ENCODE assay signal across 9 cellular contexts in genomic region chr5:148910686-148911361, GRCh38.
DNase-seq lines count a peak whose midpoint lies in the region; ATAC-seq, FAIRE-seq and TF ChIP-seq lines count a peak whose summit lies in the region.
"Had no signal": no experiment of that assay in that cellular context is flagged by ENCODE, and none has a peak within 500 bp of the region (broad histone marks: within the 10 kb centered on the region; RNA-seq: fewer than 3 reads in every experiment).

No MANE protein-coding gene starts in this region.

- peaks cover 0 to 18% of the 10 kb centered on the region in 2 experiments; a peak in 1 of 4 replicates for H3K79me1 ChIP-seq in IMR-90 (ENCODE audit: low read depth in 1 of 2, low read length in 2 of 2)

- peak overlapping the region; percentile 81 for H2AK5ac ChIP-seq in IMR-90 (ENCODE audit: low read depth, low read length)

- H3K14ac ChIP-seq in IMR-90 (replicated peaks; ENCODE audit: low read depth, low read length): peak overlapping the region; percentile 95

- TF ChIP-seq RAD21 in IMR-90 (IDR thresholded peaks at IDR 0.05; ENCODE audit: low read length): no peak

- H4K20me1 ChIP-seq in IMR-90 (ENCODE audit: insufficient read depth, low read length) (no peaks in the 10 kb centered on the region), keratinocyte (ENCODE audit: control insufficient read depth, extremely low read depth, insufficient read depth, low read length) (no peaks in the 10 kb centered on the region)

- WGBS in IMR-90 (ENCODE audit: extremely low coverage in 2 of 2, insufficient read length in 1 of 2), 2 experiments: no CpG with 5 or more reads among the region's 8 CpGs

- H2BK15ac ChIP-seq in IMR-90 (ENCODE audit: low read depth, low read length): peak overlapping the region; percentile 52; the same call in 2 of the 3 replicates

- POLR2A ChIA-PET in IMR-90 (lab: Charles Lee; ENCODE audit: unreplicated experiment): no interaction called here

- H3K36me3 ChIP-seq in IMR-90 (ENCODE audit: control insufficient read depth, insufficient read depth, low read length) (no peaks in the 10 kb centered on the region), keratinocyte (ENCODE audit: control insufficient read depth in 2 of 2, extremely low read depth in 1 of 2, insufficient read depth in 2 of 2, low read length in 2 of 2) (no peaks in the 10 kb centered on the region)

- dilution Hi-C loops in IMR-90 (cut with HindIII; ENCODE audit: low sequenced_read_pairs, unreplicated experiment): no loop called here
- dilution Hi-C loops in keratinocyte (cut with MboI; ENCODE audit: extremely low pct_ligation_motif_present, low sequenced_read_pairs): no loop called here

- peak overlapping the region; percentile 89 for H4K91ac ChIP-seq in IMR-90 (ENCODE audit: insufficient read depth, low read depth, low read length)

- no peak for TF ChIP-seq POLR2A in IMR-90 (IDR thresholded peaks at IDR 0.05; ENCODE audit: low read depth, low read length)

- peak overlapping the region; percentile 44 for H3K23ac ChIP-seq in IMR-90 (ENCODE audit: low read depth, low read length)

- H3K56ac ChIP-seq in IMR-90 (ENCODE audit: extremely low read depth, insufficient read depth, low read length): no peak overlapping the region

- peak overlapping the region; percentile 94 for H2BK120ac ChIP-seq in IMR-90 (ENCODE audit: low read depth, low read length)

- H4K5ac ChIP-seq in IMR-90 (ENCODE audit: low read depth, low read length): peak overlapping the region; percentile 73

- H3K4me3 ChIP-seq in IMR-90 (ENCODE audit: insufficient read depth, low read depth, low read length) (no peak overlapping the region), keratinocyte (ENCODE audit: control insufficient read depth in 2 of 3, extremely low read depth in 1 of 3, insufficient read depth in 2 of 3, low read depth in 1 of 3, low read length in 3 of 3) (no peak overlapping the region)

- H3K9ac ChIP-seq in IMR-90 (ENCODE audit: low read depth, low read length): no peak overlapping the region
- peak overlapping the region; percentile 85 for H3K9ac ChIP-seq in keratinocyte (ENCODE audit: control insufficient read depth, extremely low read depth, insufficient read depth, low read length)

- H3K27me3 ChIP-seq in IMR-90 (ENCODE audit: control insufficient read depth, insufficient read depth, low read length) (no peaks in the 10 kb centered on the region), keratinocyte (ENCODE audit: control insufficient read depth, extremely low read depth, insufficient read depth, low read length) (no peaks in the 10 kb centered on the region)

- H3K9me1 ChIP-seq in IMR-90 (ENCODE audit: insufficient read depth, low read length) (peaks cover 53% of the 10 kb centered on the region), keratinocyte (ENCODE audit: control insufficient read depth, extremely low read depth, insufficient read depth, low read length) (peaks cover 3% of the 10 kb centered on the region)

- BruUV-seq in IMR-90 (replicated peaks; lab: Mats Ljungman, UMichigan): no TSS peak

- TF ChIP-seq CTCF in IMR-90 (conservative IDR thresholded peaks at IDR 0.05; ENCODE audit: low read depth, low read length): no peak
- TF ChIP-seq CTCF in keratinocyte (optimal IDR thresholded peaks at IDR 0.05 in 1 of 3, IDR thresholded peaks at IDR 0.05 in 1 of 3, conservative IDR thresholded peaks at IDR 0.05 in 1 of 3; ENCODE audit: extremely low read depth in 1 of 3, insufficient read depth in 2 of 3, low read length in 3 of 3): no peak

- peak overlapping the region; percentile 21 for H3K27ac ChIP-seq in IMR-90 (ENCODE audit: insufficient read depth, low read length)
- peak overlapping the region; percentile 99 for H3K27ac ChIP-seq in keratinocyte (ENCODE audit: control insufficient read depth, insufficient read depth, low read length)

- peak overlapping the region; percentile 90 for H2BK20ac ChIP-seq in IMR-90 (ENCODE audit: low read depth, low read length)

- peak overlapping the region; percentile 5 to 88 for H4K8ac ChIP-seq in IMR-90 (ENCODE audit: low read depth in 2 of 2, low read length in 2 of 2)

- intact Hi-C loops in IMR-90 (cut with micrococcal nuclease): loop anchor here (5.0 kb wide), 3 partner anchors 84 to 201 kb away; partner anchors contain the start of gene ADRB2

- peak overlapping the region; percentile 69 for H2BK5ac ChIP-seq in IMR-90 (ENCODE audit: low read depth, low read length, poor library complexity, severe bottlenecking)

- DNase-seq in ACHN (peak; percentile 79), IMR-90 (peak; percentile 64), astrocyte of the hippocampus (ENCODE audit: low read depth, low spot score) (peak; percentile 72), keratinocyte (ENCODE audit: low read depth, low spot score) (peak; percentile 91), NCI-H1105 (lab: John Stamatoyannopoulos, UW) (no peak), T-helper 2 cell (no peak)
- DNase-seq in activated CD4-positive, alpha-beta T cell treated with anti-CD3 and anti-CD28 coated beads, Interleukin-2, amount 50 U/mL, for 4 hours: no peak
- DNase-seq: Caco-2 had no signal

- in situ Hi-C loops in ACHN (cut with HindIII; ENCODE audit: low pct_ligation_motif_present, low pct_unique_long_range_greater_than_20kb, low sequenced_read_pairs): no loop called here
- in situ Hi-C loops in IMR-90 (cut with MboI; ENCODE audit: low sequenced_read_pairs): no loop called here

- no peaks in the 10 kb centered on the region for H3K79me2 ChIP-seq in keratinocyte (ENCODE audit: control insufficient read depth, insufficient read depth, low read length)

- peak overlapping the region; percentile 8 for H2AK9ac ChIP-seq in IMR-90 (replicated peaks; ENCODE audit: low read depth, low read length, poor library complexity)

- ATAC-seq in IMR-90 (ENCODE audit: low read depth): no peak
- ATAC-seq in GM21737 (IDR thresholded peaks at IDR 0.05; ENCODE audit: unreplicated experiment): no peak

- CTCF ChIA-PET in IMR-90 (lab: Yijun Ruan, JAX): no interaction called here

- peak; percentile 91 for FAIRE-seq in keratinocyte (lab: Jason Lieb, UNC)

- peaks cover 47% of the 10 kb centered on the region for H3K4me1 ChIP-seq in IMR-90 (ENCODE audit: control insufficient read depth, insufficient read depth, low read length)
- peaks cover 68% of the 10 kb centered on the region for H3K4me1 ChIP-seq in keratinocyte (ENCODE audit: control insufficient read depth, extremely low read depth, insufficient read depth, low read length)

- H3K4ac ChIP-seq in IMR-90 (ENCODE audit: low read depth, low read length): peak overlapping the region; percentile 91

- peak overlapping the region; percentile 86 for H3K18ac ChIP-seq in IMR-90 (ENCODE audit: low read depth, low read length)

- H2AFZ ChIP-seq in IMR-90 (replicated peaks; ENCODE audit: low read length, poor library complexity) (peak overlapping the region; percentile 84), keratinocyte (ENCODE audit: control insufficient read depth, low read length) (no peak overlapping the region)

- H3K9me3 ChIP-seq in IMR-90 (ENCODE audit: control insufficient read depth, insufficient read depth, low read length): no peaks in the 10 kb centered on the region
- no peaks in the 10 kb centered on the region for H3K9me3 ChIP-seq in keratinocyte (ENCODE audit: control insufficient read depth, low read depth, low read length)
- H3K9me3 ChIP-seq: Caco-2 had no signal

- H3K4me2 ChIP-seq in IMR-90 (ENCODE audit: low read depth, low read length) (no peak overlapping the region), keratinocyte (ENCODE audit: control insufficient read depth, extremely low read depth, insufficient read depth, low read depth, low read length) (peak overlapping the region; percentile 54)

TF ChIP-seq in IMR-90, 13 proteins besides CTCF, POLR2A, EP300 and RAD21:
- TF ChIP-seq SMC3 (IDR thresholded peaks at IDR 0.05; ENCODE audit: low read depth, low read length): no peak
- TF ChIP-seq FOS (IDR thresholded peaks at IDR 0.05; ENCODE audit: low read depth, low read length): 0 out of 2 replicates have a peak, but pooled peaks have one; percentile 2
- no peak for TF ChIP-seq MAFK (IDR thresholded peaks at IDR 0.05; ENCODE audit: low read depth, low read length)
- no peak for TF ChIP-seq MXI1 (IDR thresholded peaks at IDR 0.05; ENCODE audit: borderline replicate concordance, low read depth, low read length)
- TF ChIP-seq USF2 (IDR thresholded peaks at IDR 0.05; ENCODE audit: low read depth, low read length): no peak
- no peak for TF ChIP-seq RCOR1 (IDR thresholded peaks at IDR 0.05; ENCODE audit: insufficient replicate concordance, low read length)
- TF ChIP-seq NFE2L2 (IDR thresholded peaks at IDR 0.05; ENCODE audit: low read depth, low read length): no peak
- peak; percentile 87 for TF ChIP-seq BHLHE40 (IDR thresholded peaks at IDR 0.05; ENCODE audit: low read depth, low read length)
- no peak for TF ChIP-seq RFX5 (IDR thresholded peaks at IDR 0.05; ENCODE audit: low read depth, low read length)
- TF ChIP-seq ELK1 (IDR thresholded peaks at IDR 0.05; ENCODE audit: borderline replicate concordance, low read depth, low read length): no peak
- TF ChIP-seq CEBPB (IDR thresholded peaks at IDR 0.05; ENCODE audit: low read depth, low read length): 0 out of 2 replicates have a peak, but pooled peaks have one; percentile 7
- TF ChIP-seq MAZ (IDR thresholded peaks at IDR 0.05; ENCODE audit: borderline replicate concordance, low read depth, low read length): no peak
- TF ChIP-seq CHD1 (IDR thresholded peaks at IDR 0.05; ENCODE audit: low read depth, low read length): no peak

Comparison
In these comparisons a context has a peak if more than half of its experiments do, and no peak if none do; other contexts are left out.
1. DNase-seq: peak in ACHN (single experiment), IMR-90 (single experiment), astrocyte of the hippocampus (single experiment) and keratinocyte (single experiment); none in NCI-H1105 (single experiment), activated CD4-positive, alpha-beta T cell treated with anti-CD3 and anti-CD28 coated beads, Interleukin-2, amount 50 U/mL, for 4 hours (0 of 2) and T-helper 2 cell (0 of 5).